ENCODE assay signal across 1 cellular context in genomic region chr17:14033166-14033565, GRCh38.
TF ChIP-seq lines count a peak whose summit lies in the region.

No MANE protein-coding gene starts in this region.

TF ChIP-seq in GM12878, 131 proteins besides CTCF, POLR2A, EP300 and RAD21 (continued from another document):
- no peak for TF ChIP-seq STAT1 (conservative IDR thresholded peaks at IDR 0.05)
- no peak for TF ChIP-seq SP1 (IDR thresholded peaks at IDR 0.05; ENCODE audit: low read depth, low read length)
- no peak for TF ChIP-seq HCFC1 (IDR thresholded peaks at IDR 0.05; ENCODE audit: low read length)
- no peak for TF ChIP-seq LARP7 (IDR thresholded peaks at IDR 0.05)
- no peak for TF ChIP-seq TCF12 (IDR thresholded peaks at IDR 0.05; ENCODE audit: low read depth, low read length)
- TF ChIP-seq REST (IDR thresholded peaks at IDR 0.05; ENCODE audit: low read depth, low read length): no peak
- no peak for TF ChIP-seq PAX8 (IDR thresholded peaks at IDR 0.05)
